Comparison of ENCODE assay signal across 8 cellular contexts in genomic region chr13:40666058-40666904, GRCh38. TPM values are rescaled to one million over a fixed set of nuclear protein-coding genes. Genes with fewer than 3 reads are reported as not detected.
DNase-seq lines count a peak whose midpoint lies in the region; ATAC-seq and TF ChIP-seq lines count a peak whose summit lies in the region.

FOXO1 (minus strand) TSS chr13:40666641; CDS start chr13:40666212, 429 bp downstream.

- peak within 1 kb of the TSS; percentile 80 for H3K27ac ChIP-seq in Karpas-422 (ENCODE audit: low read length)
- peak within 1 kb of the TSS; percentile 53 to 72 for H3K27ac ChIP-seq in SK-N-SH (ENCODE audit: low read depth in 2 of 2, low read length in 1 of 2)
- H3K27ac ChIP-seq in suprapubic skin: peak within 1 kb of the TSS; percentile 99

- peaks cover 5% of the 10 kb centered on the region for H3F3A ChIP-seq in SK-N-SH (replicated peaks; ENCODE audit: insufficient read depth)

- H3K4me2 ChIP-seq in Karpas-422 (ENCODE audit: low read depth, low read length, poor library complexity, severe bottlenecking) (peak within 1 kb of the TSS; percentile 90), SK-N-SH (peak within 1 kb of the TSS; percentile 92)

- under 1% methylated on average over 23 of the region's 103 CpGs for WGBS in SK-N-SH (ENCODE audit: low lambda C conversion rate)
- under 1% methylated on average over 94 of the region's 103 CpGs for WGBS in suprapubic skin

- H3K9me3 ChIP-seq in Karpas-422 (ENCODE audit: low read length) (no peaks in the 10 kb centered on the region), SK-N-SH (no peaks in the 10 kb centered on the region), suprapubic skin (no peaks in the 10 kb centered on the region)

- POLR2A ChIA-PET in SK-N-SH (lab: Yijun Ruan, JAX): no interaction called here

- DNase-seq in ELF-1 (ENCODE audit: low read depth, low spot score) (peak; percentile 81), Karpas-422 (peak; percentile 96), SK-N-SH (peak; percentile 100), globus pallidus (ENCODE audit: low spot score) (peak; percentile 89), omental fat pad (ENCODE audit: low spot score) (peak; percentile 56), suprapubic skin (ENCODE audit: low spot score in 2 of 2) (peak; percentile 89 to 91)
- peak; percentile 93 for DNase-seq in activated naive CD4-positive, alpha-beta T cell treated with anti-CD3 and anti-CD28 coated beads, Interleukin-2, amount 50 U/mL, for 16 hours

- H3K9ac ChIP-seq in Karpas-422 (ENCODE audit: low read length) (peak within 1 kb of the TSS; percentile 93), SK-N-SH (peak within 1 kb of the TSS; percentile 72)

- H3K9me2 ChIP-seq in Karpas-422 (replicated peaks; ENCODE audit: insufficient read depth, low read length) (no peaks in the 10 kb centered on the region), SK-N-SH (no peaks in the 10 kb centered on the region)

- ATAC-seq in GM21737 (IDR thresholded peaks at IDR 0.05; ENCODE audit: unreplicated experiment) (peak; percentile 52), omental fat pad (ENCODE audit: low FRiP score) (peak; percentile 83)

- peak; percentile 85 to 98 for TF ChIP-seq POLR2A in suprapubic skin (IDR thresholded peaks at IDR 0.05)

- no peaks in the 10 kb centered on the region for H3K36me3 ChIP-seq in Karpas-422 (ENCODE audit: insufficient read depth, low read length)
- H3K36me3 ChIP-seq in SK-N-SH (replicated peaks in 1 of 2; ENCODE audit: control insufficient read depth in 1 of 2, insufficient read depth in 2 of 2, low read length in 1 of 2): no peaks in the 10 kb centered on the region
- no peaks in the 10 kb centered on the region for H3K36me3 ChIP-seq in suprapubic skin

- CTCF ChIA-PET in SK-N-SH (lab: Yijun Ruan, JAX): interaction anchor here (1.0 kb wide), 1 partner anchor 13 kb away, joined by 3 read pairs; no protein-coding TSS in a partner anchor

- TF ChIP-seq CTCF in SK-N-SH (IDR thresholded peaks at IDR 0.05) (no peak), omental fat pad (IDR thresholded peaks at IDR 0.05) (no peak), suprapubic skin (IDR thresholded peaks at IDR 0.05) (no peak)

- H3K4me1 ChIP-seq in Karpas-422 (ENCODE audit: low read length) (peaks cover 58% of the 10 kb centered on the region), SK-N-SH (ENCODE audit: control insufficient read depth in 1 of 2, insufficient read depth in 2 of 2, low read depth in 1 of 2, low read length in 1 of 2) (peaks cover 10 to 12% of the 10 kb centered on the region in 2 experiments; a peak in 2 of 4 replicates), suprapubic skin (peaks cover 37% of the 10 kb centered on the region)

- TF ChIP-seq EP300 in SK-N-SH (IDR thresholded peaks at IDR 0.05; ENCODE audit: borderline replicate concordance in 1 of 2, low read depth in 1 of 2, low read length in 1 of 2) (no peak), suprapubic skin (IDR thresholded peaks at IDR 0.05) (no peak)

- H3K4me3 ChIP-seq in Karpas-422 (ENCODE audit: low read length) (peak within 1 kb of the TSS; percentile 85), SK-N-SH (ENCODE audit: low read depth in 2 of 2, low read length in 1 of 2) (peak within 1 kb of the TSS; percentile 71 to 88), suprapubic skin (peak within 1 kb of the TSS; percentile 100)

- no peak for TF ChIP-seq RAD21 in SK-N-SH (IDR thresholded peaks at IDR 0.05; ENCODE audit: low read length)

- H3K79me2 ChIP-seq in Karpas-422 (ENCODE audit: low read length) (peaks cover 48% of the 10 kb centered on the region), SK-N-SH (ENCODE audit: insufficient read depth) (peaks cover 33% of the 10 kb centered on the region)

- H3K27me3 ChIP-seq in Karpas-422 (ENCODE audit: low read length): no peaks in the 10 kb centered on the region
- no peaks in the 10 kb centered on the region for H3K27me3 ChIP-seq in SK-N-SH (ENCODE audit: insufficient read depth)
- H3K27me3 ChIP-seq in suprapubic skin: no peaks in the 10 kb centered on the region

- peaks cover 11% of the 10 kb centered on the region; the same call in 1 of the 2 replicates for H4K20me1 ChIP-seq in Karpas-422 (ENCODE audit: insufficient read depth, low read depth, low read length)
- no peaks in the 10 kb centered on the region; the same call in 1 of the 2 replicates for H4K20me1 ChIP-seq in SK-N-SH (ENCODE audit: insufficient read depth)

- H2AFZ ChIP-seq in Karpas-422 (ENCODE audit: low read length) (peak within 1 kb of the TSS; percentile 83), SK-N-SH (ENCODE audit: low read depth) (peak within 1 kb of the TSS; percentile 96)

TF ChIP-seq in SK-N-SH, 30 proteins besides CTCF, POLR2A, EP300 and RAD21:
- TF ChIP-seq SMC3 (IDR thresholded peaks at IDR 0.05; ENCODE audit: low read depth, low read length) (0 out of 2 replicates have a peak, but pooled peaks have one; percentile 7), FOXM1 (IDR thresholded peaks at IDR 0.05; ENCODE audit: low read depth) (no peak), POLR2AphosphoS5 (IDR thresholded peaks at IDR 0.05; ENCODE audit: low read depth, low read length) (0 out of 2 replicates have a peak, but pooled peaks have one; percentile 17), EZH2phosphoT487 (IDR thresholded peaks at IDR 0.05; ENCODE audit: borderline replicate concordance, low read depth) (no peak), NRF1 (IDR thresholded peaks at IDR 0.05; ENCODE audit: low read depth, low read length) (peak; percentile 43; the same call in 1 of the 2 replicates), TAF1 (IDR thresholded peaks at IDR 0.05; ENCODE audit: borderline replicate concordance, low read depth, low read length) (peak; percentile 69; the same call in 1 of the 2 replicates), MXI1 (IDR thresholded peaks at IDR 0.05; ENCODE audit: low read depth, low read length) (no peak)
- TF ChIP-seq, protein P1, sequence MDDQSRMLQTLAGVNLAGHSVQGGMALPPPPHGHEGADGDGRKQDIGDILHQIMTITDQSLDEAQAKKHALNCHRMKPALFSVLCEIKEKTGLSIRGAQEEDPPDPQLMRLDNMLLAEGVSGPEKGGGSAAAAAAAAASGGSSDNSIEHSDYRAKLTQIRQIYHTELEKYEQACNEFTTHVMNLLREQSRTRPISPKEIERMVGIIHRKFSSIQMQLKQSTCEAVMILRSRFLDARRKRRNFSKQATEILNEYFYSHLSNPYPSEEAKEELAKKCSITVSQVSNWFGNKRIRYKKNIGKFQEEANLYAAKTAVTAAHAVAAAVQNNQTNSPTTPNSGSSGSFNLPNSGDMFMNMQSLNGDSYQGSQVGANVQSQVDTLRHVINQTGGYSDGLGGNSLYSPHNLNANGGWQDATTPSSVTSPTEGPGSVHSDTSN (IDR thresholded peaks at IDR 0.05): peak; percentile 95
- TF ChIP-seq, protein P2, sequence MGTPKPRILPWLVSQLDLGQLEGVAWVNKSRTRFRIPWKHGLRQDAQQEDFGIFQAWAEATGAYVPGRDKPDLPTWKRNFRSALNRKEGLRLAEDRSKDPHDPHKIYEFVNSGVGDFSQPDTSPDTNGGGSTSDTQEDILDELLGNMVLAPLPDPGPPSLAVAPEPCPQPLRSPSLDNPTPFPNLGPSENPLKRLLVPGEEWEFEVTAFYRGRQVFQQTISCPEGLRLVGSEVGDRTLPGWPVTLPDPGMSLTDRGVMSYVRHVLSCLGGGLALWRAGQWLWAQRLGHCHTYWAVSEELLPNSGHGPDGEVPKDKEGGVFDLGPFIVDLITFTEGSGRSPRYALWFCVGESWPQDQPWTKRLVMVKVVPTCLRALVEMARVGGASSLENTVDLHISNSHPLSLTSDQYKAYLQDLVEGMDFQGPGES (IDR thresholded peaks at IDR 0.05; ENCODE audit: low read depth, low read length): peak; percentile 48; the same call in 1 of the 2 replicates
- TF ChIP-seq, protein P3, sequence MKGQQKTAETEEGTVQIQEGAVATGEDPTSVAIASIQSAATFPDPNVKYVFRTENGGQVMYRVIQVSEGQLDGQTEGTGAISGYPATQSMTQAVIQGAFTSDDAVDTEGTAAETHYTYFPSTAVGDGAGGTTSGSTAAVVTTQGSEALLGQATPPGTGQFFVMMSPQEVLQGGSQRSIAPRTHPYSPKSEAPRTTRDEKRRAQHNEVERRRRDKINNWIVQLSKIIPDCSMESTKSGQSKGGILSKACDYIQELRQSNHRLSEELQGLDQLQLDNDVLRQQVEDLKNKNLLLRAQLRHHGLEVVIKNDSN (IDR thresholded peaks at IDR 0.05; ENCODE audit: borderline replicate concordance, low read depth): no peak
TF ChIP-seq in SK-N-SH: peak in this region for 6.

RNA-seq across cellular contexts. Expression of gene FOXO1, which starts in this region (rescaled TPM):
- total RNA-seq in Karpas-422 (2014; rRNA removed; shearing (Covaris generic); ENCODE audit: low replicate concordance): 27.6 and 51.6 TPM in 2 replicates
- 1.5 and 1.8 TPM in 2 replicates for polyA plus RNA-seq in SK-N-SH (2012; rRNA removed)
- 1.8 and 1.9 TPM in 2 replicates for polyA plus RNA-seq in SK-N-SH (2012; cell fraction: cytosol; rRNA removed)
- 2.7 TPM in 2 replicates for polyA plus RNA-seq in SK-N-SH (2012; cell fraction: nucleus; rRNA removed)
- 100 to 1,000 TPM in 1 of 4 donors, 10 to 100 TPM in 3; 65.7 to 111 (median 87.5) TPM for total RNA-seq in omental fat pad
- total RNA-seq in suprapubic skin: 10 to 100 TPM; 50.7 to 67.2 (median 60.3) TPM

Comparison
In these comparisons a context has a peak if more than half of its experiments do, and no peak if none do; other contexts are left out.
1. Peak in every context shown above with its lines: DNase-seq, ATAC-seq, H3K4me3 ChIP-seq and H3K27ac ChIP-seq.